In genomic region chr5:4230905-4231561, GRCh38 we compare ENCODE assay signal across 18 cellular contexts.
A peak's percentile ranks its signal among the peaks of the same experiment; 100 is the strongest.
DNase-seq lines count a peak whose midpoint lies in the region; ATAC-seq and TF ChIP-seq lines count a peak whose summit lies in the region.
"Had no signal": no experiment of that assay in that cellular context is flagged by ENCODE, and none has a peak within 500 bp of the region (broad histone marks: within the 10 kb centered on the region; RNA-seq: fewer than 3 reads in every experiment).

No MANE protein-coding gene starts in this region.

- no peaks in the 10 kb centered on the region for H3K27me3 Mint-ChIP-seq in natural killer cell (ENCODE audit: low read depth in 2 of 2)
- H3K27me3 Mint-ChIP-seq: activated naive CD4-positive, alpha-beta T cell treated with anti-CD3 and anti-CD28 coated beads, Interleukin-2, amount 10 ng/mL, durations not matched to agents 7 days and 5 days; CD8-positive, alpha-beta memory T cell; dendritic cell treated with granulocyte-macrophage colony-stimulating factor and Interleukin-4, amounts not matched to agents 40 ng/mL and 50 ng/mL, for 4 days; stimulated activated naive CD8-positive, alpha-beta T cell treated with anti-CD3 and anti-CD28 coated beads, Interleukin-15, Interleukin-2, amounts not matched to agents 100 ng/mL and 50 ng/mL, for 24 hours had no signal

- peaks cover 8% of the 10 kb centered on the region for H3K36me3 Mint-ChIP-seq in natural killer cell
- H3K36me3 Mint-ChIP-seq: activated naive CD4-positive, alpha-beta T cell treated with anti-CD3 and anti-CD28 coated beads, Interleukin-2, amount 10 ng/mL, durations not matched to agents 7 days and 5 days; CD8-positive, alpha-beta memory T cell; naive thymus-derived CD8-positive, alpha-beta T cell had no signal

- ATAC-seq in GM19351 (IDR thresholded peaks at IDR 0.05; ENCODE audit: unreplicated experiment) (no peak), natural killer cell (no peak), HG03460 (IDR thresholded peaks at IDR 0.05; ENCODE audit: unreplicated experiment) (no peak)
- ATAC-seq: naive thymus-derived CD8-positive, alpha-beta T cell had no signal

- H3K9me3 Mint-ChIP-seq in natural killer cell = peaks cover 4 to 11% of the 10 kb centered on the region in 2 donors

- no peak overlapping the region for H3K4me3 Mint-ChIP-seq in natural killer cell
- H3K4me3 Mint-ChIP-seq: activated naive CD4-positive, alpha-beta T cell treated with anti-CD3 and anti-CD28 coated beads, Interleukin-2, amount 10 ng/mL, durations not matched to agents 7 days and 5 days; CD8-positive, alpha-beta memory T cell; dendritic cell treated with granulocyte-macrophage colony-stimulating factor and Interleukin-4, amounts not matched to agents 40 ng/mL and 50 ng/mL, for 4 days; naive thymus-derived CD8-positive, alpha-beta T cell; stimulated activated naive CD8-positive, alpha-beta T cell treated with anti-CD3 and anti-CD28 coated beads, Interleukin-15, Interleukin-2, amounts not matched to agents 100 ng/mL and 50 ng/mL, for 24 hours had no signal

- intact Hi-C loops in natural killer cell (cut with micrococcal nuclease) = no loop called here

- TF ChIP-seq CTCF in natural killer cell (IDR thresholded peaks at IDR 0.05) = no peak

- H3K27ac Mint-ChIP-seq in natural killer cell = no peak overlapping the region
- H3K27ac Mint-ChIP-seq: activated naive CD4-positive, alpha-beta T cell treated with anti-CD3 and anti-CD28 coated beads, Interleukin-2, amount 10 ng/mL, durations not matched to agents 7 days and 5 days; CD8-positive, alpha-beta memory T cell; dendritic cell treated with granulocyte-macrophage colony-stimulating factor and Interleukin-4, amounts not matched to agents 40 ng/mL and 50 ng/mL, for 4 days; naive thymus-derived CD8-positive, alpha-beta T cell; stimulated activated naive CD8-positive, alpha-beta T cell treated with anti-CD3 and anti-CD28 coated beads, Interleukin-15, Interleukin-2, amounts not matched to agents 100 ng/mL and 50 ng/mL, for 24 hours had no signal

- peak; percentile 59 for DNase-seq in Daoy (ENCODE audit: low read depth)
- DNase-seq in amygdala (lab: John Stamatoyannopoulos, UW) = peak in 45 of 56 donors; percentile 7 to 71 (median 40)
- peak in 40 of 51 donors; percentile 9 to 77 (median 44) for DNase-seq in hypothalamus (lab: John Stamatoyannopoulos, UW)
- DNase-seq in nucleus accumbens (lab: John Stamatoyannopoulos, UW) = peak in 46 of 56 donors; percentile 15 to 73 (median 46)
- DNase-seq in stimulated activated CD4-positive, alpha-beta T cell treated with anti-CD3 and anti-CD28 coated beads, Interleukin-2, amount 100 ng/mL, for 24 hours = no peak
- DNase-seq in natural killer cell = no peak
- DNase-seq: activated CD4-positive, alpha-beta T cell treated with anti-CD3 and anti-CD28 coated beads, Interleukin-2, amount 50 U/mL, for 4 hours; activated naive CD4-positive, alpha-beta T cell treated with anti-CD3 and anti-CD28 coated beads, Interleukin-2, amount 10 ng/mL, durations not matched to agents 7 days and 5 days; CD8-positive, alpha-beta memory T cell; IMR-90; mammary epithelial cell; MM.1S; naive thymus-derived CD8-positive, alpha-beta T cell; NCI-H1694 had no signal

- H3K4me1 Mint-ChIP-seq in natural killer cell = peaks cover 0 to 4% of the 10 kb centered on the region in 2 donors
- H3K4me1 Mint-ChIP-seq: activated naive CD4-positive, alpha-beta T cell treated with anti-CD3 and anti-CD28 coated beads, Interleukin-2, amount 10 ng/mL, durations not matched to agents 7 days and 5 days; CD8-positive, alpha-beta memory T cell had no signal

Comparison
In these comparisons a context has a peak if more than half of its experiments do, and no peak if none do; other contexts are left out.
1. DNase-seq: peak in Daoy (single experiment), amygdala (45 of 56), hypothalamus (40 of 51) and nucleus accumbens (46 of 56); none in stimulated activated CD4-positive, alpha-beta T cell treated with anti-CD3 and anti-CD28 coated beads, Interleukin-2, amount 100 ng/mL, for 24 hours (0 of 2) and natural killer cell (single experiment).